4 cellular contexts compared by ENCODE assay signal in the genomic region with DNA sequence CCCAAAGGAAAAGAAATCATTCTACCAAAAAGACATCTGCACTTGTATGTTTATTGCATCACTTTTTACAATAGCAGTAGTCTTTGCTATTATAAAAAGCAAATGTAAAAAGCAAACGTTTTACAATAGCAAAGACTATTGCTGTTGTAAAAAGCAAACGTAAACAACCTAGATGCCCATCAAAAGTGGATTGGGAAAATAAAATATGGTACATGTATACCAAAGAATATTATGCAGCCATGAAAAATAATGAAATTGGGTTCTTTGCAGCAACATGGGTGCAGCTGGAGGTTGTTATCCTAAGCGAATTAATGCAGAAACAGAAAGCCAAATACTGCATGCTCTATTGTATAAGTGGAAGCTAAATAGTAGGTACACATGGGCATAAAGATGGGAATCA.
TF ChIP-seq lines count a peak whose summit lies in the region.

No MANE protein-coding gene starts in this region.

TF ChIP-seq in SK-N-SH treated with all-trans-retinoic acid at 6 μM for 48 hours, 23 proteins besides CTCF, POLR2A, EP300 and RAD21:
- TF ChIP-seq TOX (CRISPR knock-in tag; IDR thresholded peaks at IDR 0.05; ENCODE audit: borderline replicate concordance) = no peak
- TF ChIP-seq ZNF8 (CRISPR knock-in tag; IDR thresholded peaks at IDR 0.05) = peak; percentile 63
TF ChIP-seq in SK-N-SH treated with all-trans-retinoic acid at 6 μM for 48 hours: peak in this region for 1.

TF ChIP-seq in SK-N-SH, 30 proteins besides CTCF, POLR2A, EP300 and RAD21:
- TF ChIP-seq ZBTB33 (IDR thresholded peaks at IDR 0.05; ENCODE audit: borderline replicate concordance, low read depth) (no peak), FOXJ3 (CRISPR knock-in tag; IDR thresholded peaks at IDR 0.05) (no peak)

TF ChIP-seq in IMR-90, 13 proteins besides CTCF, POLR2A, EP300 and RAD21:
- TF ChIP-seq CEBPB (IDR thresholded peaks at IDR 0.05; ENCODE audit: low read depth, low read length) (peak; percentile 31; the same call in 1 of the 2 replicates), MAFK (IDR thresholded peaks at IDR 0.05; ENCODE audit: low read depth, low read length) (no peak)

TF ChIP-seq in K562, 482 proteins besides CTCF, POLR2A, EP300 and RAD21:
- TF ChIP-seq ZNF146 (CRISPR knock-in tag; IDR thresholded peaks at IDR 0.05; ENCODE audit: unreplicated experiment) (peak; percentile 57), RBM25 (IDR thresholded peaks at IDR 0.05; ENCODE audit: low read depth, low read length, severe bottlenecking) (peak; percentile 21), MCM2 (IDR thresholded peaks at IDR 0.05; ENCODE audit: low read depth) (no peak), GTF2A2 (tag; IDR thresholded peaks at IDR 0.05) (no peak)
- TF ChIP-seq, protein P1, sequence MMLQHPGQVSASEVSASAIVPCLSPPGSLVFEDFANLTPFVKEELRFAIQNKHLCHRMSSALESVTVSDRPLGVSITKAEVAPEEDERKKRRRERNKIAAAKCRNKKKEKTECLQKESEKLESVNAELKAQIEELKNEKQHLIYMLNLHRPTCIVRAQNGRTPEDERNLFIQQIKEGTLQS (IDR thresholded peaks at IDR 0.05) = 0 out of 2 replicates have a peak, but pooled peaks have one; percentile 12
- TF ChIP-seq, protein P1 (CRISPR knock-in tag; conservative IDR thresholded peaks at IDR 0.05) = no peak
